ENCODE assay signal across 27 cellular contexts in the genomic region with DNA sequence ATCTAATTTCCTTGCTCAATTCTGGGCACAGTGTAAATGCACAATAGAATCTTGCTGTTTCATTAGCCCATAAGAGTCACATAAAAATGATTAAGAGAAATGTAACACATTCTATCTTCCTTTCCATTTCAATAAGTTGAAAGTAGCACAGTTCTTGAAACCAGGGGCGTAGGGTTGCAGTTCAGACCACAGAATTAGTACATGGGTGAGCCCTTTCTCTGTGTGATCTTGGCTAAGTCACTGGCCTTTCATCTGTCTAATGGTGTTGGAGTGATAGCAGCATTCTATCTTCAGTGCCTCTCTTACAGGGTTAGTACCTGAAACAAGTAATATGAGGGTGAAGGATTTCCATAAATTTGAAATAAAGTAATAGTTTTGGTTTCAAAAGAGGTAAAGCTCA.
A peak's percentile ranks its signal among the peaks of the same experiment; 100 is the strongest.
DNase-seq lines count a peak whose midpoint lies in the region; ATAC-seq and TF ChIP-seq lines count a peak whose summit lies in the region.
"Had no signal": no experiment of that assay in that cellular context is flagged by ENCODE, and none has a peak within 500 bp of the region (broad histone marks: within the 10 kb centered on the region; RNA-seq: fewer than 3 reads in every experiment).

No MANE protein-coding gene starts in this region.

- peak; percentile 36 for ATAC-seq in GM18498 (IDR thresholded peaks at IDR 0.05; ENCODE audit: unreplicated experiment)
- peak; percentile 45 for ATAC-seq in GM19395 (IDR thresholded peaks at IDR 0.05; ENCODE audit: unreplicated experiment)
- peak; percentile 44 for ATAC-seq in HG02852 (IDR thresholded peaks at IDR 0.05; ENCODE audit: unreplicated experiment)
- ATAC-seq in HG02623 (IDR thresholded peaks at IDR 0.05; ENCODE audit: unreplicated experiment): no peak
- ATAC-seq: A549; activated CD8-positive, alpha-beta memory T cell treated with anti-CD3 and anti-CD28 coated beads, Interleukin-2, amount 10 ng/mL, durations not matched to agents 7 days and 5 days; activated naive CD8-positive, alpha-beta T cell treated with anti-CD3 and anti-CD28 coated beads, Interleukin-2, amount 50 U/mL, for 24 hours; sciatic nerve had no signal

- H3K4me3 ChIP-seq in KMS-11 (IDR thresholded peaks at IDR 0.05; ENCODE audit: insufficient read depth, low read depth, low read length) (no peak overlapping the region), colonic mucosa (no peak overlapping the region)
- H3K4me3 ChIP-seq: A549, dorsolateral prefrontal cortex, transverse colon had no signal

- H3K79me2 ChIP-seq in KMS-11 (ENCODE audit: insufficient read depth, low read depth): no peaks in the 10 kb centered on the region

- H3K4me1 ChIP-seq in KMS-11 (ENCODE audit: low read depth, poor library complexity, severe bottlenecking) (peaks cover 55% of the 10 kb centered on the region), colonic mucosa (no peaks in the 10 kb centered on the region)
- H3K4me1 ChIP-seq: A549, transverse colon had no signal

- no peak overlapping the region for H3K9ac ChIP-seq in KMS-11
- H3K9ac ChIP-seq in colonic mucosa (ENCODE audit: low read depth in 2 of 2, low read length in 2 of 2): no peak overlapping the region

- H3K27ac ChIP-seq in KMS-11: no peak overlapping the region
- H3K27ac ChIP-seq in colonic mucosa: no peak overlapping the region
- H3K27ac ChIP-seq: A549, dorsolateral prefrontal cortex, transverse colon had no signal

- no peaks in the 10 kb centered on the region for H3K36me3 ChIP-seq in KMS-11 (ENCODE audit: insufficient read depth)
- H3K36me3 ChIP-seq in colonic mucosa: no peaks in the 10 kb centered on the region
- H3K36me3 ChIP-seq: transverse colon had no signal

- DNase-seq in globus pallidus (ENCODE audit: low spot score): no peak
- DNase-seq in colonic mucosa: no peak
- no peak for DNase-seq in H4 (ENCODE audit: low spot score)
- DNase-seq: activated CD4-positive, CD25-positive, alpha-beta regulatory T cell; activated CD8-positive, alpha-beta memory T cell treated with anti-CD3 and anti-CD28 coated beads, Interleukin-2, amount 10 ng/mL, durations not matched to agents 7 days and 5 days; activated naive CD8-positive, alpha-beta T cell treated with anti-CD3 and anti-CD28 coated beads, Interleukin-2, amount 50 U/mL, for 24 hours; activated T-cell treated with anti-CD3 and anti-CD28 coated beads, Interleukin-2, amount 50 U/mL, for 48 hours; CD8-positive, alpha-beta memory T cell; DMS 273 treated with DMSO at 0.1 percent for 48 hours; dorsolateral prefrontal cortex; H9; hypothalamus; immature natural killer cell; KBM-7; NCI-H1436; RPMI8226; stimulated activated CD4-positive, alpha-beta T cell treated with anti-CD3 and anti-CD28 coated beads, Interleukin-12 subunit alpha, Interleukin-12 subunit beta, amount 100 ng/mL, for 4 hours; stimulated activated CD4-positive, alpha-beta T cell treated with anti-CD3 and anti-CD28 coated beads, Interleukin-4, amount 100 ng/mL, for 1 hour; T-helper 1 cell; transverse colon had no signal

- H3K4me2 ChIP-seq in KMS-11: peak overlapping the region; percentile 18; the same call in 1 of the 2 replicates
- H3K4me2 ChIP-seq: A549 had no signal

- H3K9me3 ChIP-seq in colonic mucosa: no peaks in the 10 kb centered on the region
- H3K9me3 ChIP-seq: A549, transverse colon had no signal

- H2AFZ ChIP-seq in KMS-11 (ENCODE audit: low read depth): no peak overlapping the region

- H3K27me3 ChIP-seq in KMS-11 (ENCODE audit: insufficient read depth, low read depth) (no peaks in the 10 kb centered on the region), colonic mucosa (no peaks in the 10 kb centered on the region)
- H3K27me3 ChIP-seq: dorsolateral prefrontal cortex, transverse colon had no signal

- H4K20me1 ChIP-seq in KMS-11 (ENCODE audit: insufficient read depth): no peaks in the 10 kb centered on the region

- TF ChIP-seq CTCF in KMS-11 (conservative IDR thresholded peaks at IDR 0.05; ENCODE audit: low read depth, low read length) (no peak), colonic mucosa (IDR thresholded peaks at IDR 0.05) (no peak)

- intact Hi-C loops in colonic mucosa (cut with DNase I): no loop called here
